Comparison of ENCODE assay signal across 13 cellular contexts in genomic region chr1:25927541-25928265, GRCh38. TPM values are rescaled to one million over a fixed set of nuclear protein-coding genes. Genes with fewer than 3 reads are reported as not detected.
DNase-seq lines count a peak whose midpoint lies in the region; ATAC-seq and TF ChIP-seq lines count a peak whose summit lies in the region.
"Had no signal": no experiment of that assay in that cellular context is flagged by ENCODE, and none has a peak within 500 bp of the region (broad histone marks: within the 10 kb centered on the region; RNA-seq: fewer than 3 reads in every experiment).

No MANE protein-coding gene starts in this region.

- H3K4me3 Mint-ChIP-seq in naive thymus-derived CD8-positive, alpha-beta T cell: no peak overlapping the region
- H3K4me3 Mint-ChIP-seq: naive B cell had no signal

- peaks cover 1 to 14% (median 10%) of the 10 kb centered on the region in 4 donors for H3K4me1 Mint-ChIP-seq in naive thymus-derived CD8-positive, alpha-beta T cell

- DNase-seq in DMS153 treated with DMSO at 0.1 percent for 48 hours (lab: John Stamatoyannopoulos, UW; ENCODE audit: unreplicated experiment): peak; percentile 82
- peak; percentile 88 for DNase-seq in NCI-H146 (lab: John Stamatoyannopoulos, UW)
- peak; percentile 88 for DNase-seq in SK-N-DZ (ENCODE audit: low spot score)
- peak; percentile 19 to 50 for DNase-seq in lung microvascular endothelial cell (ENCODE audit: low read depth in 2 of 2)
- no peak for DNase-seq in NCI-H128 (lab: John Stamatoyannopoulos, UW; ENCODE audit: unreplicated experiment)
- DNase-seq in naive thymus-derived CD8-positive, alpha-beta T cell: no peak
- DNase-seq: activated CD4-positive, alpha-beta T cell treated with anti-CD3 and anti-CD28 coated beads for 1 hour; activated naive CD4-positive, alpha-beta T cell; cortex of kidney; naive B cell had no signal

- TF ChIP-seq POLR2A in GM18505 (IDR thresholded peaks at IDR 0.05; ENCODE audit: borderline replicate concordance, extremely low read depth, insufficient read depth, insufficient read length): no peak

- H3K36me3 Mint-ChIP-seq in naive thymus-derived CD8-positive, alpha-beta T cell: no peaks in the 10 kb centered on the region
- H3K36me3 Mint-ChIP-seq: naive B cell had no signal

- no peak for ATAC-seq in GM19397 (IDR thresholded peaks at IDR 0.05; ENCODE audit: unreplicated experiment)
- no peak for ATAC-seq in naive thymus-derived CD8-positive, alpha-beta T cell
- ATAC-seq in GM18505 (IDR thresholded peaks at IDR 0.05; ENCODE audit: unreplicated experiment): no peak
- ATAC-seq: heart left ventricle had no signal

- H3K27ac Mint-ChIP-seq in naive thymus-derived CD8-positive, alpha-beta T cell: peak overlapping the region in 1 of 10 donors; percentile 29
- H3K27ac Mint-ChIP-seq: naive B cell had no signal

- no peaks in the 10 kb centered on the region for H3K9me3 Mint-ChIP-seq in naive thymus-derived CD8-positive, alpha-beta T cell
- H3K9me3 Mint-ChIP-seq: naive B cell had no signal

- peaks cover 0 to 2% (median 0%) of the 10 kb centered on the region in 5 donors for H3K27me3 Mint-ChIP-seq in naive thymus-derived CD8-positive, alpha-beta T cell

- POLR2A ChIA-PET in naive thymus-derived CD8-positive, alpha-beta T cell (lab: Charles Lee): no interaction called here

RNA-seq across cellular contexts. Expression of gene STMN1, which starts 21.5 kb away (rescaled TPM):
- polyA plus RNA-seq in SK-N-DZ (2014; cell fraction: cytosol; rRNA removed): 606 and 733 TPM in 2 replicates
- polyA plus RNA-seq in SK-N-DZ (2014; cell fraction: nucleus; rRNA removed): 445 and 670 TPM in 2 replicates
- total RNA-seq in lung microvascular endothelial cell: 162 and 212 TPM in 2 replicates
- total RNA-seq in naive thymus-derived CD8-positive, alpha-beta T cell: 10 to 100 TPM; 83.3 to 86.0 TPM
- 100 to 1,000 TPM; 197 to 238 (median 205) TPM for polyA plus RNA-seq in naive thymus-derived CD8-positive, alpha-beta T cell

RNA-seq across cellular contexts. Expression of gene PAQR7, which starts 52.2 kb away (rescaled TPM):
- polyA plus RNA-seq in SK-N-DZ (2014; cell fraction: cytosol; rRNA removed): 7.2 and 7.7 TPM in 2 replicates
- 4.5 and 5.5 TPM in 2 replicates for polyA plus RNA-seq in SK-N-DZ (2014; cell fraction: nucleus; rRNA removed)
- total RNA-seq in lung microvascular endothelial cell: 8.3 and 18.7 TPM in 2 replicates
- 1 to 10 TPM; 6.3 to 6.5 TPM for total RNA-seq in naive thymus-derived CD8-positive, alpha-beta T cell
- polyA plus RNA-seq in naive thymus-derived CD8-positive, alpha-beta T cell: under 1 TPM; 0.08 to 0.32 (median 0.30) TPM

Comparison
In these comparisons a context has a peak if more than half of its experiments do, and no peak if none do; other contexts are left out.
1. DNase-seq: peak in DMS153 treated with DMSO at 0.1 percent for 48 hours (single experiment), NCI-H146 (single experiment), SK-N-DZ (single experiment) and lung microvascular endothelial cell (2 of 2); none in NCI-H128 (single experiment) and naive thymus-derived CD8-positive, alpha-beta T cell (0 of 10).